In genomic region chr6:126359936-126360537, GRCh38 we compare ENCODE assay signal across 23 cellular contexts.
"Had no signal": no experiment of that assay in that cellular context is flagged by ENCODE, and none has a peak within 500 bp of the region (broad histone marks: within the 10 kb centered on the region; RNA-seq: fewer than 3 reads in every experiment).

No MANE protein-coding gene starts in this region.

- H3K9me3 ChIP-seq: SJSA1 had no signal

- H3K27ac Mint-ChIP-seq: T-cell had no signal

- H3K27me3 Mint-ChIP-seq: T-cell had no signal

- H3K27ac ChIP-seq: SJSA1, SK-N-MC had no signal

- ATAC-seq: T-cell had no signal

- H3K36me3 ChIP-seq: SJSA1 had no signal

- H3K4me3 ChIP-seq: SJSA1, SK-N-MC had no signal

- DNase-seq: IMR-90, Karpas-422, KG1, MM.1S, NCI-H1092 treated with DMSO at 0.1 percent for 48 hours, NCI-H1436, NCI-H187, NCI-H2029, NCI-H2081 treated with DMSO at 0.1 percent for 48 hours, NCI-H2171, NCI-H226, NCI-H446, NCI-H510A, NCI-H524 treated with DMSO at 0.1 percent for 48 hours, NCI-H69, NCI-H774, Right ventricle myocardium superior, RPMI8226, SIG-M5, SW 1271, T-cell had no signal

- H3K4me3 Mint-ChIP-seq: T-cell had no signal

- H3K4me1 ChIP-seq: SJSA1 had no signal

- H3K4me1 Mint-ChIP-seq: T-cell had no signal

- H3K27me3 ChIP-seq: SJSA1 had no signal
